ENCODE assay signal across 8 cellular contexts in the genomic region with DNA sequence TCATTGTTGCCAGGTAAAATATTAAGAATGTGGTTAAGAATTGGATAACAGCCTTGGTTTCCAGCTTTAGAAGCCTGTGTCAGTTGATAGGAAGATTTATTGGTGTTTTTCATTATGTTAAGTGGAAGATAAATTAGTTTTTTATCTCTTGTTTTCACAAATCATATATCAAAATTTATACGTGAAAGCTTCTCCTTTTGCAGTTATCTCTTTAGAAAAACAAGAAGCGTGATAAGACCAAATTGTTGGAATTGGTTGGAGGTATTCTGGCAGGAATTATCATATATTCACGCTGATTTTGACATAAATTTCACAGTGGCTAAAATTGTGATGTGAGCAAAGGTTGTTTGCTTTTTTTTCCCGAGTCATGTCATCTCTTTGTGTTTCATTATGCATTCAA.
"Had no signal": no experiment of that assay in that cellular context is flagged by ENCODE, and none has a peak within 500 bp of the region (broad histone marks: within the 10 kb centered on the region; RNA-seq: fewer than 3 reads in every experiment).

No MANE protein-coding gene starts in this region.

- ATAC-seq: K562 had no signal

- DNase-seq: GM23248, GOT3, H9, HCEC 1CT, IMR-90, KG1 had no signal

- FAIRE-seq: HTR-8/SVneo, K562 had no signal

- H3K27ac ChIP-seq: GM23248 had no signal

- H3K9ac ChIP-seq: GM23248 had no signal

- H2AFZ ChIP-seq: GM23248 had no signal

- H3K27ac Mint-ChIP-seq: H9 had no signal

- H3K4me3 Mint-ChIP-seq: H9 had no signal

- H3K4me1 Mint-ChIP-seq: H9 had no signal

- H3K4me3 ChIP-seq: GM23248, K562 had no signal
